In genomic region chr3:48306860-48307530, GRCh38 we compare ENCODE assay signal across 25 cellular contexts. TPM values are rescaled to one million over a fixed set of nuclear protein-coding genes. Genes with fewer than 3 reads are reported as not detected.
A peak's percentile ranks its signal among the peaks of the same experiment; 100 is the strongest.
DNase-seq lines count a peak whose midpoint lies in the region; ATAC-seq, FAIRE-seq and TF ChIP-seq lines count a peak whose summit lies in the region.
"Had no signal": no experiment of that assay in that cellular context is flagged by ENCODE, and none has a peak within 500 bp of the region (broad histone marks: within the 10 kb centered on the region; RNA-seq: fewer than 3 reads in every experiment).

No MANE protein-coding gene starts in this region.

- no peak overlapping the region for H3K9ac ChIP-seq in BLaER1 treated with 17β-estradiol and CSF1 and Interleukin-3, amounts not matched to agents 10 nM and 100 nM
- peak overlapping the region; percentile 27; the same call in 1 of the 2 replicates for H3K9ac ChIP-seq in OCI-LY1 (ENCODE audit: low read length)
- H3K9ac ChIP-seq: KMS-11 had no signal

- H3K9me2 ChIP-seq in OCI-LY1 (ENCODE audit: low read depth, low read length), result no peaks in the 10 kb centered on the region

- peak overlapping the region in 8 of 11 experiments; percentile 18 to 56 (median 38); a peak in 11 of 22 replicates for H3K27ac ChIP-seq in BLaER1 treated with 17β-estradiol and CSF1 and Interleukin-3, amounts not matched to agents 10 nM and 100 nM
- peak overlapping the region; percentile 67 for H3K27ac ChIP-seq in HL-60 (replicated peaks)
- peak overlapping the region; percentile 77 for H3K27ac ChIP-seq in OCI-LY1 (ENCODE audit: low read depth, low read length, poor library complexity, severe bottlenecking)
- no peak overlapping the region for H3K27ac ChIP-seq in osteoblast (ENCODE audit: low read depth, low read length)
- H3K27ac ChIP-seq: KMS-11, thyroid gland had no signal

- DNase-seq in HL-60 (ENCODE audit: low read depth in 1 of 2, low spot score in 1 of 2), result peak in 1 of 2 experiments; percentile 63
- DNase-seq in bronchial epithelial cell (ENCODE audit: low read depth), result no peak
- no peak for DNase-seq in ecto neural progenitor cell (ENCODE audit: low spot score)
- no peak for DNase-seq in NCI-H187 treated with DMSO at 0.1 percent for 48 hours (lab: John Stamatoyannopoulos, UW)
- no peak for DNase-seq in osteoblast (ENCODE audit: insufficient read length, low spot score, missing footprints)
- DNase-seq: activated CD4-positive, alpha-beta T cell treated with anti-CD3 and anti-CD28 coated beads, Interleukin-2, amount 10 ng/mL, durations not matched to agents 24 days and 14 days; activated T-cell treated with anti-CD3 and anti-CD28 coated beads, Interleukin-2, amount 50 U/mL, for 48 hours; anterior cingulate cortex; CD4-positive, CD25-positive, alpha-beta regulatory T cell; NCI-H1092; NCI-H187; stimulated activated CD4-positive, alpha-beta T cell treated with anti-CD3 and anti-CD28 coated beads, Interleukin-15, amount 100 ng/mL, for 24 hours; stimulated activated naive CD8-positive, alpha-beta T cell treated with anti-CD3 and anti-CD28 coated beads, Interleukin-15, amount 100 ng/mL, for 72 hours; thyroid gland had no signal

- peak; percentile 32 for FAIRE-seq in bronchial epithelial cell (lab: Jason Lieb, UNC)
- FAIRE-seq: endothelial cell of umbilical vein had no signal

- no peak for TF ChIP-seq CTCF in HL-60 (IDR thresholded peaks at IDR 0.05; ENCODE audit: insufficient read depth, low read length)
- TF ChIP-seq CTCF in OCI-LY1 (IDR thresholded peaks at IDR 0.05; ENCODE audit: low read length), result no peak
- TF ChIP-seq CTCF in bronchial epithelial cell (IDR thresholded peaks at IDR 0.05; ENCODE audit: insufficient read depth, low read length, severe bottlenecking), result no peak
- TF ChIP-seq CTCF in osteoblast (IDR thresholded peaks at IDR 0.05; ENCODE audit: extremely low read depth, low read depth, low read length), result no peak

- H3K4me3 ChIP-seq in BLaER1 treated with 17β-estradiol and CSF1 and Interleukin-3, amounts not matched to agents 10 nM and 100 nM, result no peak overlapping the region
- no peak overlapping the region for H3K4me3 ChIP-seq in HL-60 (replicated peaks; ENCODE audit: insufficient read depth, low read length)
- H3K4me3 ChIP-seq in OCI-LY1 (ENCODE audit: low read depth, low read length, poor library complexity, severe bottlenecking), result no peak overlapping the region
- H3K4me3 ChIP-seq in bronchial epithelial cell (ENCODE audit: low read depth, low read length), result no peak overlapping the region
- H3K4me3 ChIP-seq in osteoblast (ENCODE audit: insufficient read depth, low read length), result no peak overlapping the region
- H3K4me3 ChIP-seq: thyroid gland had no signal

- no peaks in the 10 kb centered on the region for H3K9me3 ChIP-seq in BLaER1 treated with 17β-estradiol and CSF1 and Interleukin-3, amounts not matched to agents 10 nM and 100 nM (replicated peaks in 1 of 11)
- H3K9me3 ChIP-seq in OCI-LY1 (ENCODE audit: low read length) (no peaks in the 10 kb centered on the region), osteoblast (ENCODE audit: low read depth, low read length) (no peaks in the 10 kb centered on the region)
- H3K9me3 ChIP-seq: thyroid gland had no signal

- H2AFZ ChIP-seq in OCI-LY1 (ENCODE audit: low read length), result peak overlapping the region; percentile 72
- no peak overlapping the region for H2AFZ ChIP-seq in osteoblast (ENCODE audit: low read length)

- no peaks in the 10 kb centered on the region for H3F3A ChIP-seq in OCI-LY1 (ENCODE audit: insufficient read depth, low read length)

- H3K4me1 ChIP-seq in BLaER1 treated with 17β-estradiol and CSF1 and Interleukin-3, amounts not matched to agents 10 nM and 100 nM, result peaks cover 17 to 33% (median 22%) of the 10 kb centered on the region in 10 experiments
- H3K4me1 ChIP-seq in OCI-LY1 (ENCODE audit: insufficient read depth, low read length, severe bottlenecking), result peaks cover 31% of the 10 kb centered on the region
- peaks cover under 1% of the 10 kb centered on the region for H3K4me1 ChIP-seq in osteoblast (ENCODE audit: insufficient read depth, low read length)

- no peaks in the 10 kb centered on the region for H3K36me3 ChIP-seq in BLaER1 treated with 17β-estradiol and CSF1 and Interleukin-3, amounts not matched to agents 10 nM and 100 nM
- H3K36me3 ChIP-seq in OCI-LY1 (ENCODE audit: insufficient read depth, low read length) (no peaks in the 10 kb centered on the region), bronchial epithelial cell (ENCODE audit: control insufficient read depth, insufficient read depth, low read length) (no peaks in the 10 kb centered on the region), osteoblast (ENCODE audit: insufficient read depth, low read length) (no peaks in the 10 kb centered on the region)
- H3K36me3 ChIP-seq: thyroid gland had no signal

- H3K79me2 ChIP-seq in OCI-LY1 (ENCODE audit: insufficient read depth, low read length), result no peaks in the 10 kb centered on the region
- no peaks in the 10 kb centered on the region for H3K79me2 ChIP-seq in osteoblast (ENCODE audit: insufficient read depth, low read length)

- peak overlapping the region; percentile 25 to 74 (median 57); a peak in 20 of 22 replicates for H3K4me2 ChIP-seq in BLaER1 treated with 17β-estradiol and CSF1 and Interleukin-3, amounts not matched to agents 10 nM and 100 nM
- H3K4me2 ChIP-seq in OCI-LY1 (ENCODE audit: low read length), result peak overlapping the region; percentile 46
- H3K4me2 ChIP-seq in osteoblast (ENCODE audit: insufficient read depth, low read length), result no peak overlapping the region
- H3K4me2 ChIP-seq: KMS-11 had no signal

- no peaks in the 10 kb centered on the region for H3K27me3 ChIP-seq in BLaER1 treated with 17β-estradiol and CSF1 and Interleukin-3, amounts not matched to agents 10 nM and 100 nM
- no peaks in the 10 kb centered on the region for H3K27me3 ChIP-seq in HL-60 (ENCODE audit: insufficient read depth, poor library complexity, severe bottlenecking)
- H3K27me3 ChIP-seq in OCI-LY1 (ENCODE audit: insufficient read depth, low read length), result no peaks in the 10 kb centered on the region
- H3K27me3 ChIP-seq in bronchial epithelial cell (ENCODE audit: control insufficient read depth, insufficient read depth, low read length), result no peaks in the 10 kb centered on the region
- peaks cover 10% of the 10 kb centered on the region for H3K27me3 ChIP-seq in osteoblast (ENCODE audit: insufficient read depth, low read length)
- H3K27me3 ChIP-seq: thyroid gland had no signal

- ATAC-seq in SK-N-SH treated with all-trans-retinoic acid at 6 μM for 48 hours, result no peak
- ATAC-seq: Right ventricle myocardium inferior; stimulated activated naive CD8-positive, alpha-beta T cell treated with anti-CD3 and anti-CD28 coated beads, Interleukin-15, amount 100 ng/mL, for 72 hours had no signal

- no peaks in the 10 kb centered on the region for H4K20me1 ChIP-seq in BLaER1 treated with 17β-estradiol and CSF1 and Interleukin-3, amounts not matched to agents 10 nM and 100 nM
- no peaks in the 10 kb centered on the region for H4K20me1 ChIP-seq in OCI-LY1 (ENCODE audit: insufficient read depth, low read length)
- H4K20me1 ChIP-seq in osteoblast (ENCODE audit: insufficient read depth, low read length), result no peaks in the 10 kb centered on the region

TF ChIP-seq in SK-N-SH treated with all-trans-retinoic acid at 6 μM for 48 hours, 23 proteins besides CTCF, POLR2A, EP300 and RAD21 (continues in another document):
- TF ChIP-seq, protein P1, sequence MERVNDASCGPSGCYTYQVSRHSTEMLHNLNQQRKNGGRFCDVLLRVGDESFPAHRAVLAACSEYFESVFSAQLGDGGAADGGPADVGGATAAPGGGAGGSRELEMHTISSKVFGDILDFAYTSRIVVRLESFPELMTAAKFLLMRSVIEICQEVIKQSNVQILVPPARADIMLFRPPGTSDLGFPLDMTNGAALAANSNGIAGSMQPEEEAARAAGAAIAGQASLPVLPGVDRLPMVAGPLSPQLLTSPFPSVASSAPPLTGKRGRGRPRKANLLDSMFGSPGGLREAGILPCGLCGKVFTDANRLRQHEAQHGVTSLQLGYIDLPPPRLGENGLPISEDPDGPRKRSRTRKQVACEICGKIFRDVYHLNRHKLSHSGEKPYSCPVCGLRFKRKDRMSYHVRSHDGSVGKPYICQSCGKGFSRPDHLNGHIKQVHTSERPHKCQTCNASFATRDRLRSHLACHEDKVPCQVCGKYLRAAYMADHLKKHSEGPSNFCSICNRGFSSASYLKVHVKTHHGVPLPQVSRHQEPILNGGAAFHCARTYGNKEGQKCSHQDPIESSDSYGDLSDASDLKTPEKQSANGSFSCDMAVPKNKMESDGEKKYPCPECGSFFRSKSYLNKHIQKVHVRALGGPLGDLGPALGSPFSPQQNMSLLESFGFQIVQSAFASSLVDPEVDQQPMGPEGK (CRISPR knock-in tag; IDR thresholded peaks at IDR 0.05; ENCODE audit: borderline replicate concordance), result no peak
- TF ChIP-seq ZNF70 (CRISPR knock-in tag; IDR thresholded peaks at IDR 0.05), result no peak
- TF ChIP-seq, protein P2, sequence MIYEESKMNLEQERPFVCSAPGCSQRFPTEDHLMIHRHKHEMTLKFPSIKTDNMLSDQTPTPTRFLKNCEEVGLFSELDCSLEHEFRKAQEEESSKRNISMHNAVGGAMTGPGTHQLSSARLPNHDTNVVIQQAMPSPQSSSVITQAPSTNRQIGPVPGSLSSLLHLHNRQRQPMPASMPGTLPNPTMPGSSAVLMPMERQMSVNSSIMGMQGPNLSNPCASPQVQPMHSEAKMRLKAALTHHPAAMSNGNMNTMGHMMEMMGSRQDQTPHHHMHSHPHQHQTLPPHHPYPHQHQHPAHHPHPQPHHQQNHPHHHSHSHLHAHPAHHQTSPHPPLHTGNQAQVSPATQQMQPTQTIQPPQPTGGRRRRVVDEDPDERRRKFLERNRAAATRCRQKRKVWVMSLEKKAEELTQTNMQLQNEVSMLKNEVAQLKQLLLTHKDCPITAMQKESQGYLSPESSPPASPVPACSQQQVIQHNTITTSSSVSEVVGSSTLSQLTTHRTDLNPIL (CRISPR knock-in tag; IDR thresholded peaks at IDR 0.05; ENCODE audit: low read depth), result no peak
- TF ChIP-seq POU6F1 (CRISPR knock-in tag; IDR thresholded peaks at IDR 0.05; ENCODE audit: borderline replicate concordance, low read depth), result no peak
- no peak for TF ChIP-seq ARNTL (CRISPR knock-in tag; IDR thresholded peaks at IDR 0.05; ENCODE audit: borderline replicate concordance, low read depth)

RNA-seq across cellular contexts. Expression of gene NME6, which starts 5.8 kb away (rescaled TPM):
- total RNA-seq in bronchial epithelial cell (31.7 and 40.8 TPM in 2 replicates), osteoblast (19.5 and 23.3 TPM in 2 replicates)

RNA-seq across cellular contexts. Expression of gene SPINK8, which starts 26.5 kb away (rescaled TPM):
- total RNA-seq in bronchial epithelial cell, result not detected in 2 replicates
- not detected in 2 replicates for total RNA-seq in osteoblast
- total RNA-seq: activated CD4-positive, alpha-beta T cell treated with anti-CD3 and anti-CD28 coated beads, Interleukin-2, amount 10 ng/mL, durations not matched to agents 24 days and 14 days; cardiac septum; CD4-positive, CD25-positive, alpha-beta regulatory T cell; dermis microvascular lymphatic vessel endothelial cell; endothelial cell of umbilical vein; lung microvascular endothelial cell; neural crest cell; posterior vena cava; Right ventricle myocardium inferior; thyroid gland had no signal
